In the genomic region with DNA sequence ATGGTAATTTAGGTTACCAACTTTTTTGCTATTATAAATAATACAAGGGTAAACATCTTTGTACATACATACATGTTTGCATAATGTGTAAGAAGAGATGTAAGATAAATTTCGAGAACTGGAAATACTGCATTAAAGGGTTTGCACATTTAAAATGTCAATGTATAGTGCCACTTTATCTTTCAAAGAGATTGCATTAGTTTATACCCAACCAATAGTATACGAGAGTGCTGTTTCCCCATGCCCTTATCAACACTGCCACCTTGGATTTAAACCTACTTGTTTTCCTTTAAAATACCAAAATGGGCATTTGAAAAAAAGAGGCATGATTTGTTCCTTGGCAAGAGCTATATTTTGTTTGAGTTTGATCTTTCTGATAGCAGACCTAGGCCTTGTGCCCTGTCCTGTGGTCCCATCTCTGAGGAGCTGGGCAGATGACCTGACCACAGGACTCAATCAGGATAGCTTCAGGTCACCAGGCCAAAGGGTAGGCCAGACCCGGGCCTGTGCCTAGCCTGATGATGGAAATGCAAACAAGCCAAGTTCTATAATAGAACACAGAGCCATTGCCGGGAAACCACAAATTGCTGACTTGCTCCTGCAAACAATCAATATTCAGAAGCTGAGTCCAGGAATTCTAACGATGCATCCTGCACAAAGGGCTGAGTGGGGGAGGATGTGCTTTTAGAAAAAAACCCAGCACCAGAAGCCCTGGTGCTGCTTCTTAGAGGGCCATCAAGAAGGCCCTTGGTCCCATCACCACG, we compare ENCODE assay signal across 21 cellular contexts. TPM values are rescaled to one million over a fixed set of nuclear protein-coding genes. Genes with fewer than 3 reads are reported as not detected.
DNase-seq lines count a peak whose midpoint lies in the region; ATAC-seq and TF ChIP-seq lines count a peak whose summit lies in the region.
"Had no signal": no experiment of that assay in that cellular context is flagged by ENCODE, and none has a peak within 500 bp of the region (broad histone marks: within the 10 kb centered on the region; RNA-seq: fewer than 3 reads in every experiment).

No MANE protein-coding gene starts in this region.

- H4K8ac ChIP-seq in mesenchymal stem cell (ENCODE audit: low read length): peak overlapping the region; percentile 45

- no peaks in the 10 kb centered on the region for H3K79me1 ChIP-seq in mesenchymal stem cell (replicated peaks; ENCODE audit: low read length, poor library complexity, severe bottlenecking)

- no peak overlapping the region for H2BK120ac ChIP-seq in mesenchymal stem cell (ENCODE audit: low read depth, low read length)

- no peak overlapping the region for H2AK5ac ChIP-seq in mesenchymal stem cell (ENCODE audit: low read length, severe bottlenecking)

- intact Hi-C loops in body of pancreas (cut with DNase I): no loop called here
- intact Hi-C loops in colonic mucosa (cut with DNase I): no loop called here
- intact Hi-C loops in adrenal gland (cut with DNase I): no loop called here

- TF ChIP-seq POLR2A in body of pancreas (IDR thresholded peaks at IDR 0.05) (no peak), adrenal gland (IDR thresholded peaks at IDR 0.05) (no peak)

- TF ChIP-seq CTCF in 22Rv1 (IDR thresholded peaks at IDR 0.05) (no peak), body of pancreas (IDR thresholded peaks at IDR 0.05) (no peak), colonic mucosa (IDR thresholded peaks at IDR 0.05) (no peak), adrenal gland (IDR thresholded peaks at IDR 0.05) (no peak)

- H2BK15ac ChIP-seq in mesenchymal stem cell (ENCODE audit: low read depth, poor library complexity, severe bottlenecking): no peak overlapping the region

- H3K4ac ChIP-seq in mesenchymal stem cell (ENCODE audit: low read depth in 1 of 2, low read length in 2 of 2): no peak overlapping the region

- H3K27me3 ChIP-seq in NT2/D1 (ENCODE audit: insufficient read depth, insufficient read length) (no peaks in the 10 kb centered on the region), body of pancreas (no peaks in the 10 kb centered on the region), mesenchymal stem cell (ENCODE audit: control insufficient read depth in 1 of 2, insufficient read depth in 1 of 2, low read length in 2 of 2) (no peaks in the 10 kb centered on the region), colonic mucosa (no peaks in the 10 kb centered on the region), adrenal gland (no peaks in the 10 kb centered on the region)
- H3K27me3 ChIP-seq: MG63, transverse colon had no signal

- H3K9ac ChIP-seq in NT2/D1 (ENCODE audit: insufficient read length, low read depth) (no peak overlapping the region), mesenchymal stem cell (ENCODE audit: low read length) (no peak overlapping the region), colonic mucosa (ENCODE audit: low read depth in 2 of 2, low read length in 2 of 2) (no peak overlapping the region)

- H3K4me2 ChIP-seq in mesenchymal stem cell (ENCODE audit: low read length, poor library complexity, severe bottlenecking): no peak overlapping the region

- 35 to 43% methylated on average over 5 to 6 of the region's 6 CpGs for WGBS in body of pancreas, 2 donors
- WGBS in mesenchymal stem cell: 49% methylated on average over 5 of the region's 6 CpGs
- WGBS in adrenal gland, 4 donors: 68 to 80% (median 74%) methylated on average over 6 of the region's 6 CpGs

- H3K36me3 ChIP-seq in NT2/D1 (ENCODE audit: insufficient read depth, insufficient read length, low read length) (peaks cover 4% of the 10 kb centered on the region), body of pancreas (replicated peaks in 1 of 2; ENCODE audit: insufficient read depth in 1 of 2, low read depth in 2 of 2) (no peaks in the 10 kb centered on the region), mesenchymal stem cell (ENCODE audit: control insufficient read depth in 1 of 2, insufficient read depth in 2 of 2, low read depth in 1 of 2, low read length in 2 of 2) (peaks cover 0 to 5% of the 10 kb centered on the region in 2 experiments), colonic mucosa (no peaks in the 10 kb centered on the region), adrenal gland (replicated peaks in 1 of 2) (no peaks in the 10 kb centered on the region)
- H3K36me3 ChIP-seq: MG63, transverse colon had no signal

- H4K91ac ChIP-seq in mesenchymal stem cell (ENCODE audit: low read length): no peak overlapping the region

- H2BK12ac ChIP-seq in mesenchymal stem cell (ENCODE audit: low read length in 2 of 2): no peak overlapping the region

- no peak overlapping the region for H3K4me3 ChIP-seq in NT2/D1 (ENCODE audit: insufficient read length, low read depth)
- H3K4me3 ChIP-seq in body of pancreas: no peak overlapping the region
- no peak overlapping the region for H3K4me3 ChIP-seq in mesenchymal stem cell (ENCODE audit: insufficient read depth in 1 of 2, low read depth in 1 of 2, low read length in 2 of 2)
- H3K4me3 ChIP-seq in colonic mucosa: no peak overlapping the region
- no peak overlapping the region for H3K4me3 ChIP-seq in adrenal gland
- H3K4me3 ChIP-seq: MG63, transverse colon had no signal

- ATAC-seq in body of pancreas: peak; percentile 53
- no peak for ATAC-seq in GM19351 (IDR thresholded peaks at IDR 0.05; ENCODE audit: unreplicated experiment)
- ATAC-seq: right cardiac atrium; stimulated activated naive CD8-positive, alpha-beta T cell treated with anti-CD3 and anti-CD28 coated beads, Interleukin-15, Interleukin-2, amounts not matched to agents 100 U/mL and 50 U/mL, for 24 hours had no signal

- H3K4me1 ChIP-seq in NT2/D1 (ENCODE audit: insufficient read depth, insufficient read length) (no peaks in the 10 kb centered on the region), body of pancreas (peaks cover 9% of the 10 kb centered on the region), mesenchymal stem cell (ENCODE audit: control insufficient read depth, insufficient read depth, low read depth, low read length) (no peaks in the 10 kb centered on the region), colonic mucosa (no peaks in the 10 kb centered on the region), adrenal gland (replicated peaks in 1 of 2) (no peaks in the 10 kb centered on the region)

- no peak overlapping the region for H2AFZ ChIP-seq in mesenchymal stem cell (ENCODE audit: low read depth, low read length)

- H3K18ac ChIP-seq in mesenchymal stem cell (ENCODE audit: low read depth in 1 of 2, low read length in 2 of 2): no peak overlapping the region

- H3K27ac ChIP-seq in 22Rv1 (peak overlapping the region; percentile 32), body of pancreas (peak overlapping the region in 2 of 4 donors; percentile 24 to 27), mesenchymal stem cell (ENCODE audit: low read length, poor library complexity, severe bottlenecking) (no peak overlapping the region), colonic mucosa (no peak overlapping the region), adrenal gland (no peak overlapping the region)
- H3K27ac ChIP-seq: transverse colon had no signal

- H2BK5ac ChIP-seq in mesenchymal stem cell (ENCODE audit: low read depth, low read length, poor library complexity, severe bottlenecking): no peak overlapping the region

- no peak overlapping the region for H3K14ac ChIP-seq in mesenchymal stem cell (ENCODE audit: low read length in 2 of 2)

- H3K9me3 ChIP-seq in NT2/D1 (ENCODE audit: insufficient read depth, low read length) (no peaks in the 10 kb centered on the region), body of pancreas (no peaks in the 10 kb centered on the region), mesenchymal stem cell (ENCODE audit: control insufficient read depth, low read length) (no peaks in the 10 kb centered on the region), colonic mucosa (no peaks in the 10 kb centered on the region), adrenal gland (replicated peaks in 1 of 3) (no peaks in the 10 kb centered on the region)
- H3K9me3 ChIP-seq: MG63, transverse colon had no signal

- no peak overlapping the region for H3K23ac ChIP-seq in mesenchymal stem cell (ENCODE audit: low read length in 2 of 2)

- peak; percentile 40 for DNase-seq in NT2/D1 (ENCODE audit: low read depth, low spot score)
- DNase-seq in body of pancreas: peak in 2 of 4 donors; percentile 10 to 28
- peak; percentile 18 for DNase-seq in mesenchymal stem cell
- DNase-seq in colonic mucosa: no peak
- no peak for DNase-seq in adrenal gland
- no peak for DNase-seq in NCI-H2171 (lab: John Stamatoyannopoulos, UW)
- DNase-seq: ACHN; activated CD4-positive, alpha-beta T cell treated with anti-CD3 and anti-CD28 coated beads for 1 hour; CD4-positive, CD25-positive, alpha-beta regulatory T cell; DMS53; effector memory CD4-positive, alpha-beta T cell; MG63; NCI-H2029; NCI-H524; nephron progenitor cell; right cardiac atrium; SHP77 treated with DMSO at 0.1 percent for 48 hours; stimulated activated naive CD8-positive, alpha-beta T cell treated with anti-CD3 and anti-CD28 coated beads, Interleukin-15, Interleukin-2, amounts not matched to agents 100 U/mL and 50 U/mL, for 24 hours; transverse colon had no signal

RNA-seq across cellular contexts. Expression of gene ALG8, which starts 16.8 kb away (rescaled TPM):
- total RNA-seq in body of pancreas: 10 to 100 TPM; 25.4 to 30.3 TPM
- polyA plus RNA-seq in mesenchymal stem cell (2013, experiment 1 of 2): 49.1 TPM
- 50.6 TPM for polyA plus RNA-seq in mesenchymal stem cell (2013, experiment 2 of 2)
- 10 to 100 TPM; 22.7 to 40.1 TPM for total RNA-seq in colonic mucosa
- 10 to 100 TPM; 28.9 to 64.0 (median 48.4) TPM for total RNA-seq in adrenal gland
- 100 to 1,000 TPM in 2 of 3 donors, 10 to 100 TPM in 1; 92.1 to 129 (median 119) TPM for polyA plus RNA-seq in adrenal gland

RNA-seq across cellular contexts. Expression of gene KCTD21, which starts 32.2 kb away (rescaled TPM):
- 1 to 10 TPM; 4.6 to 5.4 TPM for total RNA-seq in body of pancreas
- 11.7 TPM for polyA plus RNA-seq in mesenchymal stem cell (2013, experiment 1 of 2)
- polyA plus RNA-seq in mesenchymal stem cell (2013, experiment 2 of 2): 12.2 TPM
- 1 to 10 TPM; 7.5 to 9.2 TPM for total RNA-seq in colonic mucosa
- 10 to 100 TPM; 17.0 to 32.9 (median 26.4) TPM for total RNA-seq in adrenal gland
- polyA plus RNA-seq in adrenal gland: 10 to 100 TPM in 2 of 3 donors, 1 to 10 TPM in 1; 9.3 to 54.0 (median 11.7) TPM

RNA-seq across cellular contexts. Expression of gene USP35, which starts 32.5 kb away (rescaled TPM):
- 10 to 100 TPM in 1 of 2 donors, 1 to 10 TPM in 1; 8.6 to 11.2 TPM for total RNA-seq in body of pancreas
- polyA plus RNA-seq in mesenchymal stem cell (2013, experiment 1 of 2): 7.1 TPM
- 6.9 TPM for polyA plus RNA-seq in mesenchymal stem cell (2013, experiment 2 of 2)
- total RNA-seq in colonic mucosa: 1 to 10 TPM; 5.2 to 5.6 TPM
- 10 to 100 TPM; 23.4 to 47.9 (median 34.2) TPM for total RNA-seq in adrenal gland
- 10 to 100 TPM; 16.5 to 75.9 (median 30.1) TPM for polyA plus RNA-seq in adrenal gland

Comparison
In these comparisons a context has a peak if more than half of its experiments do, and no peak if none do; other contexts are left out.
1. DNase-seq: peak in NT2/D1 (single experiment) and mesenchymal stem cell (single experiment); none in colonic mucosa (single experiment), adrenal gland (0 of 7) and NCI-H2171 (single experiment).